ENCODE assay signal across 34 cellular contexts in the genomic region with DNA sequence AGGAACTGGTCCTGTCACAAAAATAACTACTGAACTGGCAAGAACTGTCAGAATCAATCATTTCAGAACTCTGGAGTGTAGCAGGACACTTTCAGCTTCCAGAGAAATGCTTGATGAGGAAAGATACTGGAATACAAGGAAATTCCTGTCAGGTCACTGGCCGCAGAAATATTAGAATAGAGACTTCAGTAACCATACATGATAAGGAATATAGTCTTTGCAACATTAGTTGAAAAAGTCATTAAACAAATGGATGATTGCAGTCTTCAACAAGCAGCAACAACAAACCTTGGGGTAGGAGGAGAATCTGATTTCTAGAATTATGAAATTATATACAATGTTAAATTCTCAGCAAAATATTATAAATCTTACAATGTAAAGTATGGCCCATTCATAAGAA.
"Had no signal": no experiment of that assay in that cellular context is flagged by ENCODE, and none has a peak within 500 bp of the region (broad histone marks: within the 10 kb centered on the region; RNA-seq: fewer than 3 reads in every experiment).

No MANE protein-coding gene starts in this region.

- H3K27me3 ChIP-seq: MG63 had no signal

- H3K36me3 ChIP-seq: MG63 had no signal

- DNase-seq: Karpas-422, Kasumi-1, MG63, MM.1S, MV-4-11, NCI-H1048, NCI-H1092, NCI-H1092 treated with DMSO at 0.1 percent for 48 hours, NCI-H1105, NCI-H1105 treated with DMSO at 0.1 percent for 48 hours, NCI-H1417, NCI-H1417 treated with DMSO at 0.1 percent for 48 hours, NCI-H1436, NCI-H1436 treated with DMSO at 0.1 percent for 48 hours, NCI-H146, NCI-H1694, NCI-H1694 treated with DMSO at 0.1 percent for 48 hours, NCI-H187, NCI-H187 treated with DMSO at 0.1 percent for 48 hours, NCI-H1930, NCI-H2029, NCI-H2029 treated with DMSO at 0.1 percent for 48 hours, NCI-H2081, NCI-H2081 treated with DMSO at 0.1 percent for 48 hours, NCI-H2107, NCI-H2171, NCI-H2171 treated with DMSO at 0.1 percent for 48 hours, NCI-H2227 treated with DMSO at 0.1 percent for 48 hours, NCI-H226, NCI-H345, NCI-H446, NCI-H446 treated with DMSO at 0.1 percent for 48 hours, NCI-H510A, NCI-H510A treated with DMSO at 0.1 percent for 48 hours had no signal

- H3K4me3 ChIP-seq: MG63 had no signal
